ENCODE assay signal across 8 cellular contexts in the genomic region with DNA sequence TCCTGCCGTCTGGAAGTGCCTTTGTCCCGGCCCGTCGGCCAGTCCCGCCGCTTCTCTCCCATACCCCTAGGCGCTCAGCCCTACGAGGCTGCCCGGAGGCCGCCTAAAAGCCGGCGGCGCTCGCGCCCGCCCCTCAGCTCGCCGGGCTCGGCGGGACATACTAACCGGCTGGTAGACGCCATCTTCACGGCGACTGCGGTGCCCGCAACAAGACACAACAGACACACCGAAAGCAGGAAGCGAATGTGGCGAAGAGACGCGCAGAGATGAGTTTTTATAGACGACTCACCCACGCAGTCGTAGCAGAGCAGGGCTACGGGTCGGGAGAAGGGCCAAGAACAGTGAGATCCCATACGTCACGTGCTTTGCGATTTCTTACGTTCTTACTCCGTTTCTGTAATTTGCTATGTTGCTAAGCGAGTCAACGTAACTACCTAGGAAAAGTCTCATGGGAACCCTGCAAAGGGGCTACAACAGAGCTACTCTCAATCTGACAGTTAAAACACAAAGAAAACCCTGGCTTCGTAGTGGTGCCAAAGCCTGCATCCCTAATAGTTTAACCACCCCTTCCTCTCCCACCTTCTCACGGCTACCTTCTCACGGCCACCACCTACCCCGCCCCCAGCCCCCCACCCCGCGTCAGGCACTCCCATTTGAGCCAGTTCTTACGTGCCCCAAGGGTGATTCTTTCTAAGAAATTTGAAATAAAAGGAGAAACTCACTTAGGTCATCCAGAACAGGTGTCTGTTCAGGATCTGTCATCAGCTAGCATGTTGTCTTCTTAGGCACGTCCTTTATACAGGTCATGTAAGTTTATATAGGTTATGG. TPM values are rescaled to one million over a fixed set of nuclear protein-coding genes. Genes with fewer than 3 reads are reported as not detected.
DNase-seq lines count a peak whose midpoint lies in the region; ATAC-seq and TF ChIP-seq lines count a peak whose summit lies in the region.

A gene with protein sequence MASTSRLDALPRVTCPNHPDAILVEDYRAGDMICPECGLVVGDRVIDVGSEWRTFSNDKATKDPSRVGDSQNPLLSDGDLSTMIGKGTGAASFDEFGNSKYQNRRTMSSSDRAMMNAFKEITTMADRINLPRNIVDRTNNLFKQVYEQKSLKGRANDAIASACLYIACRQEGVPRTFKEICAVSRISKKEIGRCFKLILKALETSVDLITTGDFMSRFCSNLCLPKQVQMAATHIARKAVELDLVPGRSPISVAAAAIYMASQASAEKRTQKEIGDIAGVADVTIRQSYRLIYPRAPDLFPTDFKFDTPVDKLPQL (minus strand): TSS at position 250 of the 828 bp plus-strand sequence. CDS start 68 bp downstream, at position 182.

- TF ChIP-seq CTCF in BJ (IDR thresholded peaks at IDR 0.05; ENCODE audit: insufficient read depth, low read depth, low read length), result no peak

- peak within 1 kb of the TSS; percentile 97 for H3K27ac Mint-ChIP-seq in activated CD4-positive, alpha-beta T cell treated with anti-CD3 and anti-CD28 coated beads, Interleukin-2, amount 10 ng/mL, durations not matched to agents 7 days and 5 days

- H3K36me3 ChIP-seq in BJ (ENCODE audit: control insufficient read depth, insufficient read depth, low read length), result 0 out of 2 replicates have a peak, but pooled peaks cover 1% of the 10 kb centered on the region

- peaks cover 49% of the 10 kb centered on the region for H3K4me1 Mint-ChIP-seq in activated CD4-positive, alpha-beta T cell treated with anti-CD3 and anti-CD28 coated beads, Interleukin-2, amount 10 ng/mL, durations not matched to agents 7 days and 5 days

- ATAC-seq in GM19324 (IDR thresholded peaks at IDR 0.05; ENCODE audit: low FRiP score, unreplicated experiment) (peak; percentile 90), HG03469 (IDR thresholded peaks at IDR 0.05; ENCODE audit: unreplicated experiment) (peak; percentile 82)

- peak; percentile 77 for DNase-seq in BJ (ENCODE audit: low read depth)
- DNase-seq in NCI-H69 (lab: John Stamatoyannopoulos, UW), result peak; percentile 91
- peak; percentile 96 for DNase-seq in activated CD4-positive, alpha-beta T cell treated with anti-CD3 and anti-CD28 coated beads, Interleukin-2, amount 10 ng/mL, durations not matched to agents 7 days and 5 days
- DNase-seq in dedifferentiated amniotic fluid mesenchymal stem cell (ENCODE audit: extremely low spot score), result peak; percentile 94
- DNase-seq in left kidney (ENCODE audit: low read depth, low spot score), result peak; percentile 97
- DNase-seq in stimulated activated CD4-positive, alpha-beta T cell treated with anti-CD3 and anti-CD28 coated beads, Interleukin-2, amount 100 ng/mL, for 24 hours, result peak; percentile 88 to 93

- peak within 1 kb of the TSS; percentile 86 for H3K4me3 ChIP-seq in BJ (ENCODE audit: low read depth, low read length)

- H3K27me3 Mint-ChIP-seq in activated CD4-positive, alpha-beta T cell treated with anti-CD3 and anti-CD28 coated beads, Interleukin-2, amount 10 ng/mL, durations not matched to agents 7 days and 5 days, result peaks cover 2% of the 10 kb centered on the region

- H3K36me3 Mint-ChIP-seq in activated CD4-positive, alpha-beta T cell treated with anti-CD3 and anti-CD28 coated beads, Interleukin-2, amount 10 ng/mL, durations not matched to agents 7 days and 5 days (ENCODE audit: low read depth), result peaks cover 23% of the 10 kb centered on the region

- H3K9me3 Mint-ChIP-seq in activated CD4-positive, alpha-beta T cell treated with anti-CD3 and anti-CD28 coated beads, Interleukin-2, amount 10 ng/mL, durations not matched to agents 7 days and 5 days, result peaks cover 6% of the 10 kb centered on the region

- POLR2A ChIA-PET in BJ (lab: Charles Lee), result interaction anchor here (0.7 kb wide), 1 partner anchor 1012 kb away, joined by 7 read pairs; no protein-coding TSS in a partner anchor
- POLR2A ChIA-PET in activated CD4-positive, alpha-beta T cell treated with anti-CD3 and anti-CD28 coated beads, Interleukin-2, amount 10 ng/mL, durations not matched to agents 7 days and 5 days (lab: Charles Lee), result interaction anchor here (0.7 to 1.1 kb wide), 2 partner anchors 1083 to 1124 kb away, joined by 3 to 5 read pairs; no protein-coding TSS in a partner anchor

- no peaks in the 10 kb centered on the region for H3K27me3 ChIP-seq in BJ (ENCODE audit: control insufficient read depth, insufficient read depth, low read length)

- CTCF ChIA-PET in BJ (lab: Yijun Ruan, JAX), result interaction anchor here (1.0 to 3.1 kb wide), 3 partner anchors 11 to 15 kb away, joined by 3 to 18 read pairs (median 5); no protein-coding TSS in a partner anchor
- CTCF ChIA-PET in activated CD4-positive, alpha-beta T cell treated with anti-CD3 and anti-CD28 coated beads, Interleukin-2, amount 10 ng/mL, durations not matched to agents 7 days and 5 days (lab: Charles Lee), result interaction anchor here (1.1 kb wide), 1 partner anchor 14 kb away, joined by 6 read pairs; no protein-coding TSS in a partner anchor

- H3K4me3 Mint-ChIP-seq in activated CD4-positive, alpha-beta T cell treated with anti-CD3 and anti-CD28 coated beads, Interleukin-2, amount 10 ng/mL, durations not matched to agents 7 days and 5 days, result peak within 1 kb of the TSS; percentile 85

RNA-seq across cellular contexts. Expression of the gene that starts here (rescaled TPM):
- 22.4 and 39.4 TPM in 2 replicates for polyA plus RNA-seq in BJ (2011; rRNA removed)
- 12.1 and 12.2 TPM in 2 replicates for polyA minus RNA-seq in BJ (2011; rRNA and poly(A)+ RNA removed)
- total RNA-seq in activated CD4-positive, alpha-beta T cell treated with anti-CD3 and anti-CD28 coated beads, Interleukin-2, amount 10 ng/mL, durations not matched to agents 7 days and 5 days, result 10 to 100 TPM; 38.6 to 43.6 TPM

Comparison
In these comparisons a context has a peak if more than half of its experiments do, and no peak if none do; other contexts are left out.
1. Peak in every context shown above with its lines: DNase-seq, ATAC-seq and H3K4me3 ChIP-seq.